In genomic region chr1:244354810-244355278, GRCh38 we compare ENCODE assay signal across 1 cellular context.
TF ChIP-seq lines count a peak whose summit lies in the region.

No MANE protein-coding gene starts in this region.

TF ChIP-seq in K562, 482 proteins besides CTCF, POLR2A, EP300 and RAD21 (continued from another document and continues in another):
- no peak for TF ChIP-seq MBD1 (CRISPR knock-in tag; IDR thresholded peaks at IDR 0.05)
- no peak for TF ChIP-seq KDM4B (IDR thresholded peaks at IDR 0.05; ENCODE audit: borderline replicate concordance in 2 of 2, low read depth in 1 of 2)
- TF ChIP-seq CHD4 (IDR thresholded peaks at IDR 0.05; ENCODE audit: insufficient read depth, insufficient replicate concordance, low read depth, low read length, poor library complexity, severe bottlenecking): no peak
- TF ChIP-seq ARNT (IDR thresholded peaks at IDR 0.05): peak; percentile 19 to 63; a peak in 3 of 4 replicates
- no peak for TF ChIP-seq CHCHD3 (CRISPR knock-in tag; IDR thresholded peaks at IDR 0.05)
- peak; percentile 17; the same call in 1 of the 2 replicates for TF ChIP-seq NCOA1 (IDR thresholded peaks at IDR 0.05; ENCODE audit: low read depth)
- TF ChIP-seq JUND (IDR thresholded peaks at IDR 0.05; ENCODE audit: borderline replicate concordance, low read depth, low read length): peak; percentile 49; the same call in 1 of the 2 replicates
- no peak; the same call in 1 of the 3 replicates for TF ChIP-seq JUND (tag; IDR thresholded peaks at IDR 0.05; ENCODE audit: borderline replicate concordance, low read depth, low read length)
- TF ChIP-seq ATF7 (IDR thresholded peaks at IDR 0.05): peak; percentile 29; the same call in 1 of the 2 replicates
- TF ChIP-seq ZBTB17 (CRISPR knock-in tag; IDR thresholded peaks at IDR 0.05): peak; percentile 72
- peak; percentile 85 for TF ChIP-seq SMARCA4 (IDR thresholded peaks at IDR 0.05)
- TF ChIP-seq TAF9B (IDR thresholded peaks at IDR 0.05; ENCODE audit: partially characterized antibody): peak; percentile 38
- TF ChIP-seq MEIS2 (IDR thresholded peaks at IDR 0.05; ENCODE audit: partially characterized antibody): peak; percentile 98
- peak; percentile 49; the same call in 1 of the 2 replicates for TF ChIP-seq NFE2L1 (tag; IDR thresholded peaks at IDR 0.05; ENCODE audit: borderline replicate concordance, low read depth)
- TF ChIP-seq PKNOX1 (IDR thresholded peaks at IDR 0.05): peak; percentile 87
- peak; percentile 68; the same call in 1 of the 2 replicates for TF ChIP-seq SOX6 (IDR thresholded peaks at IDR 0.05)
- peak; percentile 90 for TF ChIP-seq CUX1 (CRISPR knock-in tag; IDR thresholded peaks at IDR 0.05)
- TF ChIP-seq NEUROD1 (IDR thresholded peaks at IDR 0.05; ENCODE audit: borderline replicate concordance, low read depth, low read length, partially characterized antibody): no peak
- peak; percentile 90 for TF ChIP-seq NCOR1 (IDR thresholded peaks at IDR 0.05)
- TF ChIP-seq TEAD4 (IDR thresholded peaks at IDR 0.05; ENCODE audit: low read length): peak; percentile 98
- TF ChIP-seq TEAD4 (CRISPR knock-in tag; IDR thresholded peaks at IDR 0.05; ENCODE audit: borderline replicate concordance): no peak
- TF ChIP-seq SMARCE1 (IDR thresholded peaks at IDR 0.05): peak; percentile 64
- TF ChIP-seq ESRRB (CRISPR knock-in tag; IDR thresholded peaks at IDR 0.05; ENCODE audit: borderline replicate concordance): no peak
- peak; percentile 71; the same call in 1 of the 2 replicates for TF ChIP-seq ETV5 (CRISPR knock-in tag; IDR thresholded peaks at IDR 0.05; ENCODE audit: low read depth)
- no peak for TF ChIP-seq DEAF1 (CRISPR knock-in tag; IDR thresholded peaks at IDR 0.05)
- TF ChIP-seq SPI1 (IDR thresholded peaks at IDR 0.05; ENCODE audit: borderline replicate concordance, low read depth, low read length): no peak
- peak; percentile 93 for TF ChIP-seq CXXC5 (CRISPR knock-in tag; IDR thresholded peaks at IDR 0.05)
- TF ChIP-seq GABPA (tag; conservative IDR thresholded peaks at IDR 0.05; ENCODE audit: low read depth): peak; percentile 63
- TF ChIP-seq HOXB6 (CRISPR knock-in tag; IDR thresholded peaks at IDR 0.05; ENCODE audit: borderline replicate concordance): no peak
- TF ChIP-seq RHOXF2B (CRISPR knock-in tag; conservative IDR thresholded peaks at IDR 0.05): 0 out of 2 replicates have a peak, but pooled peaks have one; percentile 37
- peak; percentile 87 for TF ChIP-seq USF2 (CRISPR knock-in tag; IDR thresholded peaks at IDR 0.05)
- TF ChIP-seq CSDE1 (IDR thresholded peaks at IDR 0.05): no peak
- no peak for TF ChIP-seq RBM17 (IDR thresholded peaks at IDR 0.05; ENCODE audit: borderline replicate concordance, low read depth, low read length)
- TF ChIP-seq ATF3 (IDR thresholded peaks at IDR 0.05): peak; percentile 39; the same call in 1 of the 2 replicates
- no peak; the same call in 1 of the 2 replicates for TF ChIP-seq ATF3 (CRISPR knock-in tag; conservative IDR thresholded peaks at IDR 0.05)
- peak; percentile 94 for TF ChIP-seq PML (IDR thresholded peaks at IDR 0.05; ENCODE audit: low read length)
- TF ChIP-seq ZNF695 (CRISPR knock-in tag; IDR thresholded peaks at IDR 0.05): no peak
- TF ChIP-seq MYC (IDR thresholded peaks at IDR 0.05; ENCODE audit: low read depth, low read length): peak; percentile 68; the same call in 1 of the 2 replicates
- TF ChIP-seq MYC (CRISPR knock-in tag; IDR thresholded peaks at IDR 0.05; ENCODE audit: borderline replicate concordance, low read depth): no peak
- peak; percentile 63 to 94 (median 82) for TF ChIP-seq YY1 (IDR thresholded peaks at IDR 0.05; ENCODE audit: borderline replicate concordance in 1 of 3, control insufficient read depth in 1 of 3, extremely low read depth in 1 of 3, insufficient read depth in 3 of 3, insufficient read length in 1 of 3, insufficient replicate concordance in 2 of 3, low read depth in 1 of 3, low read length in 2 of 3)
- TF ChIP-seq PTRF (tag; IDR thresholded peaks at IDR 0.05): no peak
- peak; percentile 47; the same call in 1 of the 2 replicates for TF ChIP-seq PYGO2 (tag; IDR thresholded peaks at IDR 0.05)
- no peak for TF ChIP-seq SRF (CRISPR knock-in tag; IDR thresholded peaks at IDR 0.05)
- TF ChIP-seq ILK (tag; IDR thresholded peaks at IDR 0.05; ENCODE audit: borderline replicate concordance, low read depth): no peak
- TF ChIP-seq CBFA2T3 (IDR thresholded peaks at IDR 0.05): peak; percentile 97
- TF ChIP-seq DPF2 (IDR thresholded peaks at IDR 0.05): peak; percentile 94
- TF ChIP-seq GABPB2 (CRISPR knock-in tag; conservative IDR thresholded peaks at IDR 0.05): no peak
- TF ChIP-seq HDAC8 (tag; IDR thresholded peaks at IDR 0.05): 0 out of 2 replicates have a peak, but pooled peaks have one; percentile 18
- TF ChIP-seq NCOA6 (IDR thresholded peaks at IDR 0.05): no peak
- peak; percentile 93 for TF ChIP-seq TAL1 (IDR thresholded peaks at IDR 0.05)
- peak; percentile 86 for TF ChIP-seq RAD51 (IDR thresholded peaks at IDR 0.05; ENCODE audit: borderline replicate concordance, low read depth)
- no peak for TF ChIP-seq JUNB (CRISPR knock-in tag; conservative IDR thresholded peaks at IDR 0.05)
- peak; percentile 82 for TF ChIP-seq SMAD4 (CRISPR knock-in tag; conservative IDR thresholded peaks at IDR 0.05)
- peak; percentile 93 for TF ChIP-seq ZNF589 (CRISPR knock-in tag; IDR thresholded peaks at IDR 0.05; ENCODE audit: low read depth)
- TF ChIP-seq ATF4 (CRISPR knock-in tag; IDR thresholded peaks at IDR 0.05): 0 out of 2 replicates have a peak, but pooled peaks have one; percentile 15
- TF ChIP-seq KLF13 (tag; IDR thresholded peaks at IDR 0.05; ENCODE audit: borderline replicate concordance, low read depth): no peak; the same call in 1 of the 2 replicates
- peak; percentile 65; the same call in 1 of the 2 replicates for TF ChIP-seq PTTG1 (tag; IDR thresholded peaks at IDR 0.05; ENCODE audit: low read depth)
- peak; percentile 89; the same call in 1 of the 2 replicates for TF ChIP-seq TOE1 (IDR thresholded peaks at IDR 0.05; ENCODE audit: borderline replicate concordance)
- TF ChIP-seq TOE1 (CRISPR knock-in tag; IDR thresholded peaks at IDR 0.05; ENCODE audit: borderline replicate concordance, low read depth): no peak
- TF ChIP-seq HDAC3 (IDR thresholded peaks at IDR 0.05; ENCODE audit: borderline replicate concordance, partially characterized antibody): peak; percentile 73
- TF ChIP-seq GABPB1 (CRISPR knock-in tag; IDR thresholded peaks at IDR 0.05): peak; percentile 41; the same call in 1 of the 2 replicates
- peak; percentile 36 to 62; a peak in 1 of 4 replicates for TF ChIP-seq TBL1XR1 (IDR thresholded peaks at IDR 0.05; ENCODE audit: low read length in 2 of 2)
- TF ChIP-seq ZFX (CRISPR knock-in tag; IDR thresholded peaks at IDR 0.05): peak; percentile 34; the same call in 1 of the 2 replicates
- peak; percentile 81 for TF ChIP-seq NFIC (IDR thresholded peaks at IDR 0.05)
- TF ChIP-seq VEZF1 (CRISPR knock-in tag; IDR thresholded peaks at IDR 0.05): peak; percentile 68
- TF ChIP-seq XRCC5 (IDR thresholded peaks at IDR 0.05; ENCODE audit: low read depth, low read length): no peak
